ENCODE assay signal across 9 cellular contexts in genomic region chr9:94952553-94953373, GRCh38.
DNase-seq lines count a peak whose midpoint lies in the region; ATAC-seq and TF ChIP-seq lines count a peak whose summit lies in the region.
"Had no signal": no experiment of that assay in that cellular context is flagged by ENCODE, and none has a peak within 500 bp of the region (broad histone marks: within the 10 kb centered on the region; RNA-seq: fewer than 3 reads in every experiment).

No MANE protein-coding gene starts in this region.

- WGBS in hepatocyte (ENCODE audit: low lambda C conversion rate, missing lambda C conversion rate): 64% methylated on average over 8 of the region's 8 CpGs
- no CpG with 5 or more reads among the region's 8 CpGs for WGBS in H9 (ENCODE audit: extremely low coverage, insufficient read length, low lambda C conversion rate)

- H3K4me3 ChIP-seq in GM12864 (ENCODE audit: low read depth, low read length) (no peak overlapping the region), hepatocyte (no peak overlapping the region), brain microvascular endothelial cell (ENCODE audit: low read depth, low read length) (no peak overlapping the region)

- no peak overlapping the region for H2AK5ac ChIP-seq in H9 (ENCODE audit: insufficient read length, low read length)

- no peaks in the 10 kb centered on the region for H4K20me1 ChIP-seq in hepatocyte (ENCODE audit: insufficient read depth, poor library complexity, severe bottlenecking)
- no peaks in the 10 kb centered on the region for H4K20me1 ChIP-seq in H9 (ENCODE audit: control insufficient read depth, insufficient read depth, insufficient read length)

- no peak overlapping the region for H3T11ph ChIP-seq in H9 (ENCODE audit: low read length)

- peak; percentile 21 for DNase-seq in GM12864 (ENCODE audit: low read depth)
- peak; percentile 20 for DNase-seq in UCSD-AML1 (lab: John Stamatoyannopoulos, UW; ENCODE audit: unreplicated experiment)
- DNase-seq in hepatocyte (ENCODE audit: low spot score): no peak
- DNase-seq in type B pancreatic cell (ENCODE audit: extremely low spot score, unreplicated experiment): no peak
- DNase-seq in brain microvascular endothelial cell: no peak
- DNase-seq in H9: no peak
- no peak for DNase-seq in NCI-H2107 (lab: John Stamatoyannopoulos, UW)

- H2BK15ac ChIP-seq in H9 (ENCODE audit: low read depth, low read length): no peak overlapping the region

- H3K9me3 ChIP-seq in hepatocyte (ENCODE audit: low read depth) (no peaks in the 10 kb centered on the region), H9 (ENCODE audit: control insufficient read depth, low read depth, low read length) (no peaks in the 10 kb centered on the region)

- no peak overlapping the region for H3K4ac ChIP-seq in H9 (ENCODE audit: low read depth, low read length)

- H3K18ac ChIP-seq in H9 (ENCODE audit: insufficient read length, low read depth, low read length): no peak overlapping the region

- no peak overlapping the region for H2BK120ac ChIP-seq in H9 (ENCODE audit: low read depth, low read length, poor library complexity, severe bottlenecking)

- H2AFZ ChIP-seq in hepatocyte (no peak overlapping the region), H9 (ENCODE audit: low read length) (no peak overlapping the region)

- H3K9ac ChIP-seq in H9 (ENCODE audit: extremely low read depth, insufficient read length, low read length): no peak overlapping the region

- no peaks in the 10 kb centered on the region for H3K79me1 ChIP-seq in H9 (ENCODE audit: insufficient read depth, low read depth, low read length, poor library complexity, severe bottlenecking)

- ATAC-seq in GM21576 (IDR thresholded peaks at IDR 0.05; ENCODE audit: unreplicated experiment): peak; percentile 95
- ATAC-seq: HCT116 had no signal

- H3K27ac ChIP-seq in hepatocyte: peak overlapping the region; percentile 54
- H3K27ac ChIP-seq in brain microvascular endothelial cell: no peak overlapping the region
- no peak overlapping the region for H3K27ac ChIP-seq in H9 (ENCODE audit: insufficient read length, low read depth, low read length)

- in situ Hi-C loops in brain microvascular endothelial cell (cut with HindIII; ENCODE audit: low pct_ligation_motif_present, low sequenced_read_pairs): no loop called here

- no peak overlapping the region for H4K8ac ChIP-seq in H9 (replicated peaks; ENCODE audit: insufficient read length, low read depth, low read length)

- H3K9me3 Mint-ChIP-seq in type B pancreatic cell (no peaks in the 10 kb centered on the region), H9 (no peaks in the 10 kb centered on the region)

- H2BK12ac ChIP-seq in H9 (ENCODE audit: insufficient read length, low read depth, low read length): no peak overlapping the region

- no peak overlapping the region for H3K23ac ChIP-seq in H9 (ENCODE audit: insufficient read length, low read depth, low read length)

- no peak overlapping the region for H3K56ac ChIP-seq in H9 (ENCODE audit: insufficient read length, low read depth, low read length)

- no peaks in the 10 kb centered on the region for H3K23me2 ChIP-seq in H9 (ENCODE audit: insufficient read length, low read depth, low read length, poor library complexity, severe bottlenecking)

- H3K36me3 ChIP-seq in hepatocyte (replicated peaks; ENCODE audit: insufficient read depth, low read depth) (no peaks in the 10 kb centered on the region), brain microvascular endothelial cell (replicated peaks) (no peaks in the 10 kb centered on the region)

- peaks cover 3% of the 10 kb centered on the region for H3K79me2 ChIP-seq in hepatocyte
- no peaks in the 10 kb centered on the region for H3K79me2 ChIP-seq in H9 (ENCODE audit: insufficient read depth, low read length)

- no peak overlapping the region for H3K14ac ChIP-seq in H9 (ENCODE audit: insufficient read depth, low read length)

- peaks cover 20% of the 10 kb centered on the region for H3K36me3 Mint-ChIP-seq in type B pancreatic cell
- peaks cover 0 to 5% (median 0%) of the 10 kb centered on the region in 3 experiments; a peak in 2 of 7 replicates for H3K36me3 Mint-ChIP-seq in H9 (ENCODE audit: insufficient read depth in 1 of 3, low read depth in 3 of 3)

- H3K4me1 ChIP-seq in hepatocyte (ENCODE audit: insufficient read depth) (peaks cover 24% of the 10 kb centered on the region), H9 (ENCODE audit: insufficient read depth, low read length) (peaks cover 11% of the 10 kb centered on the region; the same call in 1 of the 2 replicates)

- H4K5ac ChIP-seq in H9 (ENCODE audit: insufficient read length, low read depth, low read length): no peak overlapping the region

- no peak overlapping the region for H2BK20ac ChIP-seq in H9 (ENCODE audit: low read depth, low read length, poor library complexity, severe bottlenecking)

- peak overlapping the region; percentile 41 for H3K4me2 ChIP-seq in hepatocyte
- no peak overlapping the region for H3K4me2 ChIP-seq in H9 (ENCODE audit: insufficient read depth, insufficient read length, low read length)

- no peak overlapping the region for H4K91ac ChIP-seq in H9 (ENCODE audit: insufficient read length, low read depth, low read length)

- TF ChIP-seq CTCF in GM12864 (IDR thresholded peaks at IDR 0.05; ENCODE audit: low read depth, low read length, missing control alignments) (no peak), hepatocyte (IDR thresholded peaks at IDR 0.05; ENCODE audit: poor library complexity) (no peak), type B pancreatic cell (conservative IDR thresholded peaks at IDR 0.05) (no peak), brain microvascular endothelial cell (IDR thresholded peaks at IDR 0.05; ENCODE audit: low read depth, low read length, missing control alignments) (no peak), H9 (conservative IDR thresholded peaks at IDR 0.05) (no peak)

- H3K27me3 Mint-ChIP-seq in type B pancreatic cell: no peaks in the 10 kb centered on the region
- H3K27me3 Mint-ChIP-seq in H9 (ENCODE audit: low read depth): no peaks in the 10 kb centered on the region

- no peaks in the 10 kb centered on the region for H3K9me2 ChIP-seq in hepatocyte (replicated peaks; ENCODE audit: insufficient read depth)

- H3K4me3 Mint-ChIP-seq in type B pancreatic cell: peak overlapping the region; percentile 62
- H3K4me3 Mint-ChIP-seq in H9: no peak overlapping the region

- no peaks in the 10 kb centered on the region for H3K27me3 ChIP-seq in hepatocyte
- H3K27me3 ChIP-seq in brain microvascular endothelial cell (replicated peaks): no peaks in the 10 kb centered on the region
- no peaks in the 10 kb centered on the region for H3K27me3 ChIP-seq in H9 (ENCODE audit: insufficient read depth, low read length)

- no peak overlapping the region for H2BK5ac ChIP-seq in H9 (ENCODE audit: insufficient read length, low read length)

- H3K4me1 Mint-ChIP-seq in type B pancreatic cell (ENCODE audit: unreplicated experiment) (peaks cover 48% of the 10 kb centered on the region), H9 (peaks cover 46% of the 10 kb centered on the region in 2 experiments)

- H3K27ac Mint-ChIP-seq in type B pancreatic cell: peak overlapping the region; percentile 90
- peak overlapping the region in 1 of 3 experiments; percentile 18; a peak in 1 of 7 replicates for H3K27ac Mint-ChIP-seq in H9

Comparison
In these comparisons a context has a peak if more than half of its experiments do, and no peak if none do; other contexts are left out.
1. DNase-seq: peak in GM12864 (single experiment) and UCSD-AML1 (single experiment); none in hepatocyte (single experiment), type B pancreatic cell (single experiment), brain microvascular endothelial cell (single experiment), H9 (single experiment) and NCI-H2107 (single experiment).